In genomic region chr19:19224852-19225494, GRCh38 we compare ENCODE assay signal across 8 cellular contexts. TPM values are rescaled to one million over a fixed set of nuclear protein-coding genes. Genes with fewer than 3 reads are reported as not detected.
DNase-seq lines count a peak whose midpoint lies in the region; ATAC-seq and TF ChIP-seq lines count a peak whose summit lies in the region.

No MANE protein-coding gene starts in this region.

- intact Hi-C loops in spleen (cut with DNase I; ENCODE audit: low total_unique reads): no loop called here

- H3K27ac Mint-ChIP-seq in T-cell: no peak overlapping the region

- H3K27me3 Mint-ChIP-seq in T-cell: peaks cover 14 to 17% of the 10 kb centered on the region in 2 donors

- peak; percentile 94 to 97 (median 96) for ATAC-seq in T-cell (replicated peaks in 1 of 4)
- no peak for ATAC-seq in HG02678 (IDR thresholded peaks at IDR 0.05; ENCODE audit: unreplicated experiment)

- DNase-seq in ELF-1 (ENCODE audit: low read depth, low spot score): peak; percentile 90
- peak; percentile 57 for DNase-seq in Jurkat, Clone E6-1 (ENCODE audit: low read depth, low spot score)
- peak; percentile 57 to 83 (median 71) for DNase-seq in T-cell
- peak; percentile 60 for DNase-seq in adipocyte (ENCODE audit: low read depth)
- peak; percentile 94 for DNase-seq in spleen
- no peak for DNase-seq in RKO (ENCODE audit: low spot score)

- H3K9me3 Mint-ChIP-seq in T-cell: no peaks in the 10 kb centered on the region

- peak overlapping the region in 1 of 8 donors; percentile 26 for H3K27ac ChIP-seq in spleen

- H3K4me1 Mint-ChIP-seq in T-cell: peaks cover 5 to 6% (median 6%) of the 10 kb centered on the region in 3 donors

- POLR2A ChIA-PET in T-cell (lab: Charles Lee): interaction anchor here in 1 of 2 donors (0.6 kb wide), 1 partner anchor 39 kb away, joined by 3 read pairs; no protein-coding TSS in a partner anchor

- CTCF ChIA-PET in T-cell (lab: Charles Lee): interaction anchor here in 1 of 2 donors (1.4 kb wide), 1 partner anchor 51 kb away, joined by 3 read pairs; no protein-coding TSS in a partner anchor

- H3K4me3 Mint-ChIP-seq in T-cell: peak overlapping the region; percentile 57 to 79 (median 75)

- no peak for TF ChIP-seq POLR2A in spleen (IDR thresholded peaks at IDR 0.05)

- H3K36me3 Mint-ChIP-seq in T-cell: no peaks in the 10 kb centered on the region

- H3K27me3 ChIP-seq in adipocyte (replicated peaks; ENCODE audit: control insufficient read depth, insufficient read depth, low read length): peaks cover 65% of the 10 kb centered on the region
- H3K27me3 ChIP-seq in spleen (replicated peaks in 1 of 7): peaks cover 0 to 72% (median 4%) of the 10 kb centered on the region in 7 donors

- WGBS in spleen, 5 donors: 2 to 10% (median 3%) methylated on average over 5 to 59 of the region's 59 CpGs

- H3K4me1 ChIP-seq in adipocyte (ENCODE audit: control insufficient read depth, insufficient read depth, low read length) (no peaks in the 10 kb centered on the region), spleen (peaks cover 0 to 14% (median 12%) of the 10 kb centered on the region in 6 donors)

- H3K9me3 ChIP-seq in adipocyte (ENCODE audit: control insufficient read depth, low read length): no peaks in the 10 kb centered on the region
- H3K9me3 ChIP-seq in spleen: no peaks in the 10 kb centered on the region

- peak overlapping the region; percentile 41 for H3K4me3 ChIP-seq in Jurkat, Clone E6-1 (ENCODE audit: low read length)
- peak overlapping the region; percentile 47 for H3K4me3 ChIP-seq in adipocyte (ENCODE audit: low read length)
- H3K4me3 ChIP-seq in iPS-11a (ENCODE audit: low read depth, low read length): peak overlapping the region; percentile 30
- H3K4me3 ChIP-seq in spleen: peak overlapping the region; percentile 19 to 70 (median 44)

- no peak overlapping the region for H3K9ac ChIP-seq in adipocyte (ENCODE audit: low read length)

- peak in 10 of 11 experiments; percentile 52 to 83 (median 76) for TF ChIP-seq CTCF in spleen (IDR thresholded peaks at IDR 0.05 in 8 of 11, conservative IDR thresholded peaks at IDR 0.05 in 3 of 11)

- H3K36me3 ChIP-seq in adipocyte (ENCODE audit: control insufficient read depth, insufficient read depth, low read length, severe bottlenecking) (no peaks in the 10 kb centered on the region), spleen (no peaks in the 10 kb centered on the region)

RNA-seq across cellular contexts. Expression of gene NCAN, which starts 13.2 kb away (rescaled TPM):
- not detected for polyA plus RNA-seq in Jurkat, Clone E6-1 (2012; ENCODE audit: insufficient read depth, insufficient read length)
- total RNA-seq in T-cell: under 1 TPM in 2 of 5 donors, not detected in 3; 0.03 to 0.10 TPM
- under 1 TPM in 1 of 7 donors, not detected in 6; 0.17 TPM for total RNA-seq in spleen
- polyA plus RNA-seq in spleen: not detected

RNA-seq across cellular contexts. Expression of gene NR2C2AP, which starts 21.8 kb away (rescaled TPM):
- 45.3 TPM for polyA plus RNA-seq in Jurkat, Clone E6-1 (2012; ENCODE audit: insufficient read depth, insufficient read length)
- 10 to 100 TPM; 17.8 to 32.2 (median 28.6) TPM for total RNA-seq in T-cell
- 10 to 100 TPM in 6 of 7 donors, 1 to 10 TPM in 1; 9.9 to 15.5 (median 13.8) TPM for total RNA-seq in spleen
- 10 to 100 TPM; 24.2 to 27.9 (median 25.8) TPM for polyA plus RNA-seq in spleen

RNA-seq across cellular contexts. Expression of gene RFXANK, which starts 32.9 kb away (rescaled TPM):
- polyA plus RNA-seq in Jurkat, Clone E6-1 (2012; ENCODE audit: insufficient read depth, insufficient read length): 121 TPM
- total RNA-seq in T-cell: 10 to 100 TPM; 63.8 to 92.8 (median 85.4) TPM
- total RNA-seq in spleen: 10 to 100 TPM; 47.4 to 78.4 (median 72.6) TPM
- 100 to 1,000 TPM; 122 to 139 (median 131) TPM for polyA plus RNA-seq in spleen

RNA-seq across cellular contexts. Expression of gene BORCS8, which starts 33.0 kb away (rescaled TPM):
- polyA plus RNA-seq in Jurkat, Clone E6-1 (2012; ENCODE audit: insufficient read depth, insufficient read length): 18.4 TPM
- total RNA-seq in T-cell (10 to 100 TPM; 16.5 to 44.3 (median 35.5) TPM), spleen (10 to 100 TPM; 14.0 to 52.1 (median 26.0) TPM)
- 10 to 100 TPM; 20.5 to 38.8 (median 26.5) TPM for polyA plus RNA-seq in spleen

RNA-seq across cellular contexts. Expression of gene TM6SF2, which starts 48.1 kb away (rescaled TPM):
- not detected for polyA plus RNA-seq in Jurkat, Clone E6-1 (2012; ENCODE audit: insufficient read depth, insufficient read length)
- total RNA-seq in T-cell: not detected
- 1 to 10 TPM in 1 of 7 donors, under 1 TPM in 3, not detected in 3; 0.32 to 1.0 (median 0.58) TPM for total RNA-seq in spleen
- under 1 TPM; 0.15 to 0.23 (median 0.22) TPM for polyA plus RNA-seq in spleen
